ENCODE assay signal across 8 cellular contexts in the genomic region with DNA sequence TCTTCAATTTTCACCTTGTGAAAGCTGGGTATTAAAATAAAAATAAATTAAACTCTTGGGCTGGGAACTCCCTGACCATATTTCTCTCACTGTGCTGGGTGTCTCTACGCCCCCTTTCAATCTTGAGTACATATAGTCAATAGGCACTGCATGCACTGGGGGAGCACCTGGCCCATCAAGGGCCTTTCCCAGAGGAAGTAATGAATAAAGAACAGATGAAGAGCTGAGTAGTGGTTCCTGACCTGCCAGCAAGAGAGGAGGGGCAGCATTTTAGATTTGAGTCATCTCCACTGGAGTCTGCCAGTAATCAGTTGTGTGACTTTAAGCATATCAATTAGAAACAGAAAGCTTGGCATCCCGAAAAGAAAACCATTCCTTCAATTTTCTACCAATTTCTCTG. TPM values are rescaled to one million over a fixed set of nuclear protein-coding genes. Genes with fewer than 3 reads are reported as not detected.
DNase-seq lines count a peak whose midpoint lies in the region; ATAC-seq and TF ChIP-seq lines count a peak whose summit lies in the region.

No MANE protein-coding gene starts in this region.

- intact Hi-C loops in gastrocnemius medialis (cut with DNase I; ENCODE audit: low total_unique reads): no loop called here

- no peak overlapping the region for H2AFZ ChIP-seq in hepatocyte

- H4K20me1 ChIP-seq in hepatocyte (ENCODE audit: insufficient read depth, poor library complexity, severe bottlenecking): peaks cover 12% of the 10 kb centered on the region

- no peak overlapping the region for H3K4me3 ChIP-seq in astrocyte of the spinal cord (ENCODE audit: low read depth, low read length)
- H3K4me3 ChIP-seq in gastrocnemius medialis: no peak overlapping the region
- no peak overlapping the region for H3K4me3 ChIP-seq in hepatocyte

- H3K9me3 ChIP-seq in gastrocnemius medialis (no peaks in the 10 kb centered on the region), hepatocyte (ENCODE audit: low read depth) (no peaks in the 10 kb centered on the region)

- H3K4me1 ChIP-seq in gastrocnemius medialis (peaks cover 16 to 23% of the 10 kb centered on the region in 2 donors), hepatocyte (ENCODE audit: insufficient read depth) (peaks cover 7% of the 10 kb centered on the region)

- no peaks in the 10 kb centered on the region for H3K36me3 ChIP-seq in gastrocnemius medialis
- no peaks in the 10 kb centered on the region for H3K36me3 ChIP-seq in hepatocyte (replicated peaks; ENCODE audit: insufficient read depth, low read depth)

- in situ Hi-C loops in Caki2 (cut with HindIII; ENCODE audit: low pct_unique_long_range_greater_than_20kb, low sequenced_read_pairs): no loop called here
- in situ Hi-C loops in astrocyte of the spinal cord (cut with HindIII; ENCODE audit: low sequenced_read_pairs): no loop called here
- in situ Hi-C loops in gastrocnemius medialis (cut with MboI; ENCODE audit: low sequenced_read_pairs in 4 of 4): no loop called here

- H3K9me2 ChIP-seq in hepatocyte (replicated peaks; ENCODE audit: insufficient read depth): no peaks in the 10 kb centered on the region

- ATAC-seq in GM19351 (IDR thresholded peaks at IDR 0.05; ENCODE audit: unreplicated experiment): peak; percentile 78
- ATAC-seq in HG03354 (IDR thresholded peaks at IDR 0.05; ENCODE audit: poor library complexity, severe bottlenecking, unreplicated experiment): peak; percentile 94
- ATAC-seq in gastrocnemius medialis: no peak

- DNase-seq in Caki2 (ENCODE audit: low read depth) (peak; percentile 42), astrocyte of the spinal cord (ENCODE audit: low read depth, low spot score) (peak; percentile 31), gastrocnemius medialis (no peak), hepatocyte (ENCODE audit: low spot score) (no peak), COLO829 (ENCODE audit: low spot score) (no peak), hippocampal formation (lab: John Stamatoyannopoulos, UW) (no peak)

- H3K27ac ChIP-seq in gastrocnemius medialis: no peak overlapping the region
- no peak overlapping the region for H3K27ac ChIP-seq in hepatocyte

- H3K79me2 ChIP-seq in hepatocyte: peaks cover 98% of the 10 kb centered on the region

- TF ChIP-seq CTCF in astrocyte of the spinal cord (IDR thresholded peaks at IDR 0.05; ENCODE audit: low read depth, low read length) (no peak), gastrocnemius medialis (IDR thresholded peaks at IDR 0.05 in 4 of 5, conservative IDR thresholded peaks at IDR 0.05 in 1 of 5) (no peak), hepatocyte (IDR thresholded peaks at IDR 0.05; ENCODE audit: poor library complexity) (no peak)

- WGBS in hepatocyte (ENCODE audit: low lambda C conversion rate, missing lambda C conversion rate): 88% methylated on average over 2 of the region's 2 CpGs

- no peaks in the 10 kb centered on the region for H3K27me3 ChIP-seq in gastrocnemius medialis
- no peaks in the 10 kb centered on the region for H3K27me3 ChIP-seq in hepatocyte

- TF ChIP-seq POLR2A in gastrocnemius medialis (IDR thresholded peaks at IDR 0.05): no peak

- H3K4me2 ChIP-seq in hepatocyte: no peak overlapping the region

RNA-seq across cellular contexts. Expression of a gene that starts 6.2 kb away (rescaled TPM):
- total RNA-seq in Caki2 (2014; rRNA removed; shearing (Covaris generic); ENCODE audit: low replicate concordance): 68.7 and 140 TPM in 2 replicates
- total RNA-seq in gastrocnemius medialis (100 to 1,000 TPM in 3 of 4 donors, 10 to 100 TPM in 1; 58.2 to 123 (median 104) TPM), hepatocyte (74.5 and 80.4 TPM in 2 replicates)
- 79.4 and 81.1 TPM in 2 replicates for polyA plus RNA-seq in hepatocyte

RNA-seq across cellular contexts. Expression of a gene that starts 46.4 kb away (rescaled TPM):
- total RNA-seq in Caki2 (2014; rRNA removed; shearing (Covaris generic); ENCODE audit: low replicate concordance): 9.3 and 44.3 TPM in 2 replicates
- total RNA-seq in gastrocnemius medialis: 10 to 100 TPM in 2 of 4 donors, 1 to 10 TPM in 2; 6.6 to 31.0 (median 9.6) TPM
- total RNA-seq in hepatocyte: 21.6 and 23.3 TPM in 2 replicates
- polyA plus RNA-seq in hepatocyte: 14.8 and 15.9 TPM in 2 replicates

Comparison
In these comparisons a context has a peak if more than half of its experiments do, and no peak if none do; other contexts are left out.
1. DNase-seq: peak in Caki2 (single experiment) and astrocyte of the spinal cord (single experiment); none in gastrocnemius medialis (0 of 2), hepatocyte (single experiment), COLO829 (single experiment) and hippocampal formation (0 of 2).
2. ATAC-seq: peak in GM19351 (single experiment) and HG03354 (single experiment); none in gastrocnemius medialis (0 of 2).